In genomic region chr6:26285143-26286134, GRCh38 we compare ENCODE assay signal across 8 cellular contexts.
A peak's percentile ranks its signal among the peaks of the same experiment; 100 is the strongest.
DNase-seq lines count a peak whose midpoint lies in the region; ATAC-seq and TF ChIP-seq lines count a peak whose summit lies in the region.

No MANE protein-coding gene starts in this region.

- H3K4me1 ChIP-seq in adipocyte (ENCODE audit: control insufficient read depth, insufficient read depth, low read length) (peaks cover 10% of the 10 kb centered on the region), cardiac muscle cell (ENCODE audit: low read depth) (peaks cover 3% of the 10 kb centered on the region), parathyroid adenoma (peaks cover 7% of the 10 kb centered on the region), tibial nerve (peaks cover 0 to 15% (median 4%) of the 10 kb centered on the region in 4 donors)

- H3K36me3 ChIP-seq in adipocyte (ENCODE audit: control insufficient read depth, insufficient read depth, low read length, severe bottlenecking) (peaks cover 4% of the 10 kb centered on the region), cardiac muscle cell (no peaks in the 10 kb centered on the region), parathyroid adenoma (ENCODE audit: control insufficient read depth, insufficient read depth, low read length) (no peaks in the 10 kb centered on the region), tibial nerve (peaks cover 0 to 9% (median 0%) of the 10 kb centered on the region in 3 donors)

- H3K4me2 ChIP-seq in parathyroid adenoma (ENCODE audit: low read length), result peak overlapping the region; percentile 92

- H2AFZ ChIP-seq in parathyroid adenoma, result peak overlapping the region; percentile 95

- DNase-seq in GM12865 (ENCODE audit: low read depth) (peak; percentile 100), NCI-H1417 treated with DMSO at 0.1 percent for 48 hours (lab: John Stamatoyannopoulos, UW) (peak; percentile 79), SW 1271 (lab: John Stamatoyannopoulos, UW) (peak; percentile 97 to 100), adipocyte (ENCODE audit: low read depth) (peak; percentile 99), cardiac muscle cell (ENCODE audit: low read depth in 1 of 2, low spot score in 1 of 2) (peak; percentile 97 to 99), tibial nerve (ENCODE audit: low spot score in 2 of 2) (peak; percentile 96 to 100)

- peak in 1 of 2 donors; percentile 81 for TF ChIP-seq POLR2A in tibial nerve (IDR thresholded peaks at IDR 0.05)

- H3K9me3 ChIP-seq in adipocyte (ENCODE audit: control insufficient read depth, low read length) (no peaks in the 10 kb centered on the region), cardiac muscle cell (ENCODE audit: low read depth) (no peaks in the 10 kb centered on the region), parathyroid adenoma (ENCODE audit: control insufficient read depth, low read length) (no peaks in the 10 kb centered on the region), tibial nerve (no peaks in the 10 kb centered on the region)

- H3K9ac ChIP-seq in adipocyte (ENCODE audit: low read length) (peak overlapping the region; percentile 89), parathyroid adenoma (peak overlapping the region; percentile 4)

- H3K27me3 ChIP-seq in adipocyte (replicated peaks; ENCODE audit: control insufficient read depth, insufficient read depth, low read length) (no peaks in the 10 kb centered on the region), cardiac muscle cell (no peaks in the 10 kb centered on the region), parathyroid adenoma (ENCODE audit: control insufficient read depth, insufficient read depth, low read length) (no peaks in the 10 kb centered on the region), tibial nerve (no peaks in the 10 kb centered on the region)

- TF ChIP-seq CTCF in GM12865 (IDR thresholded peaks at IDR 0.05; ENCODE audit: insufficient read depth, low read depth, low read length, missing control alignments) (no peak), cardiac muscle cell (IDR thresholded peaks at IDR 0.05; ENCODE audit: low read depth, low read length) (no peak), parathyroid adenoma (IDR thresholded peaks at IDR 0.05) (no peak), tibial nerve (IDR thresholded peaks at IDR 0.05) (no peak)

- H3K79me2 ChIP-seq in parathyroid adenoma, result no peaks in the 10 kb centered on the region

- H3K4me3 ChIP-seq in GM12865 (ENCODE audit: low read depth, low read length) (peak overlapping the region; percentile 83), adipocyte (ENCODE audit: low read length) (peak overlapping the region; percentile 86), cardiac muscle cell (peak overlapping the region; percentile 46), parathyroid adenoma (ENCODE audit: low read depth, low read length) (peak overlapping the region; percentile 94), tibial nerve (peak overlapping the region; percentile 52 to 82 (median 67))

- WGBS in tibial nerve, 2 donors, result 0% methylated on average over 52 to 53 of the region's 53 CpGs

- TF ChIP-seq EP300 in tibial nerve (IDR thresholded peaks at IDR 0.05), result peak; percentile 94 to 100

- peak; percentile 79 for ATAC-seq in HG02763 (IDR thresholded peaks at IDR 0.05; ENCODE audit: unreplicated experiment)

- peak overlapping the region; percentile 88 for H3K27ac ChIP-seq in cardiac muscle cell
- H3K27ac ChIP-seq in parathyroid adenoma, result peak overlapping the region; percentile 98
- peak overlapping the region; percentile 76 to 99 (median 94) for H3K27ac ChIP-seq in tibial nerve

Comparison
In these comparisons a context has a peak if more than half of its experiments do, and no peak if none do; other contexts are left out.
1. Peak in every context shown above with its lines: DNase-seq, ATAC-seq, H3K4me3 ChIP-seq and H3K27ac ChIP-seq.